Comparison of ENCODE assay signal across 26 cellular contexts in genomic region chr16:58096249-58096648, GRCh38. TPM values are rescaled to one million over a fixed set of nuclear protein-coding genes. Genes with fewer than 3 reads are reported as not detected.
DNase-seq lines count a peak whose midpoint lies in the region; ATAC-seq, FAIRE-seq and TF ChIP-seq lines count a peak whose summit lies in the region.
"Had no signal": no experiment of that assay in that cellular context is flagged by ENCODE, and none has a peak within 500 bp of the region (broad histone marks: within the 10 kb centered on the region; RNA-seq: fewer than 3 reads in every experiment).

No MANE protein-coding gene starts in this region.

- H3K27me3 ChIP-seq in H1 (replicated peaks in 1 of 4; ENCODE audit: control insufficient read depth in 3 of 4, extremely low read depth in 1 of 4, insufficient read depth in 3 of 4, low read length in 3 of 4) (no peaks in the 10 kb centered on the region), osteoblast (ENCODE audit: insufficient read depth, low read length) (peaks cover 14% of the 10 kb centered on the region)
- no peaks in the 10 kb centered on the region for H3K27me3 ChIP-seq in naive thymus-derived CD4-positive, alpha-beta T cell (ENCODE audit: control insufficient read depth in 2 of 2, insufficient read depth in 2 of 2, low read length in 2 of 2)

- ATAC-seq in naive thymus-derived CD4-positive, alpha-beta T cell: no peak
- ATAC-seq: CD8-positive, alpha-beta T cell had no signal

- H3K27ac ChIP-seq in HEK293 (ENCODE audit: extremely low read depth, low read depth, low read length) (no peak overlapping the region), H1 (ENCODE audit: low read depth, low read length) (no peak overlapping the region), osteoblast (ENCODE audit: low read depth, low read length) (no peak overlapping the region)
- H3K27ac ChIP-seq in naive thymus-derived CD4-positive, alpha-beta T cell (ENCODE audit: low read depth, low read length): no peak overlapping the region
- H3K27ac ChIP-seq: A549, C4-2B had no signal

- POLR2A ChIA-PET in HEK293 (lab: Yijun Ruan, JAX) (interaction anchor here (1.6 kb wide), 1 partner anchor 33 kb away, joined by 5 read pairs; the partner anchor contains the start of gene CFAP20), H1 (lab: Charles Lee; ENCODE audit: partially characterized antibody) (interaction anchor here (1.2 to 1.8 kb wide), 4 partner anchors 14 to 47 kb away, joined by 3 to 5 read pairs (median 4); partner anchors contain the start of gene CFAP20)
- POLR2A ChIA-PET in naive thymus-derived CD4-positive, alpha-beta T cell (lab: Charles Lee): no interaction called here

- peaks cover 17% of the 10 kb centered on the region for H3K4me1 Mint-ChIP-seq in Calu3 (ENCODE audit: low read depth, unreplicated experiment)
- H3K4me1 Mint-ChIP-seq in naive thymus-derived CD4-positive, alpha-beta T cell: peaks cover 0 to 15% (median 7%) of the 10 kb centered on the region in 7 donors
- H3K4me1 Mint-ChIP-seq: B cell had no signal

- no peak overlapping the region for H3K4me3 ChIP-seq in HEK293 (ENCODE audit: low read depth, low read length)
- H3K4me3 ChIP-seq in H1 (ENCODE audit: extremely low read depth in 1 of 4, insufficient read depth in 2 of 4, low read depth in 3 of 4, low read length in 4 of 4): no peak overlapping the region
- H3K4me3 ChIP-seq in osteoblast (ENCODE audit: insufficient read depth, low read length): no peak overlapping the region
- no peak overlapping the region for H3K4me3 ChIP-seq in naive thymus-derived CD4-positive, alpha-beta T cell (ENCODE audit: low read length)
- H3K4me3 ChIP-seq: A549 had no signal

- no peak overlapping the region for H3K4ac ChIP-seq in H1 (replicated peaks; ENCODE audit: insufficient read length, low read depth, low read length)

- H3K79me1 ChIP-seq in H1 (ENCODE audit: low read depth, low read length): no peaks in the 10 kb centered on the region

- H3K27ac Mint-ChIP-seq in Calu3 (ENCODE audit: unreplicated experiment): no peak overlapping the region
- no peak overlapping the region for H3K27ac Mint-ChIP-seq in naive thymus-derived CD4-positive, alpha-beta T cell
- H3K27ac Mint-ChIP-seq: B cell; CD8-positive, alpha-beta T cell; IgD-negative memory B cell had no signal

- peaks cover 70% of the 10 kb centered on the region for H3K27me3 Mint-ChIP-seq in Calu3 (ENCODE audit: unreplicated experiment)
- H3K27me3 Mint-ChIP-seq in naive thymus-derived CD4-positive, alpha-beta T cell: peaks cover 0 to 5% (median 3%) of the 10 kb centered on the region in 5 donors

- H2BK15ac ChIP-seq in H1 (ENCODE audit: low read length): no peak overlapping the region

- 84% methylated on average over 2 of the region's 2 CpGs; no CpG with 5 or more reads in 1 of the 2 experiments for WGBS in H1 (ENCODE audit: extremely low coverage in 1 of 2, insufficient coverage in 1 of 2, insufficient read length in 1 of 2, insufficient replicate concordance in 2 of 2, low coverage in 1 of 2, low lambda C conversion rate in 2 of 2, missing lambda C conversion rate in 1 of 2), 2 experiments

- H4K8ac ChIP-seq in H1 (ENCODE audit: extremely low read depth, insufficient read depth, low read length): no peak overlapping the region; the same call in 1 of the 2 replicates

- no peaks in the 10 kb centered on the region for H3K79me2 ChIP-seq in H1 (ENCODE audit: control insufficient read depth in 1 of 2, insufficient read depth in 2 of 2, low read length in 2 of 2)
- H3K79me2 ChIP-seq in osteoblast (ENCODE audit: insufficient read depth, low read length): no peaks in the 10 kb centered on the region

- H2BK20ac ChIP-seq in H1 (ENCODE audit: low read length): no peak overlapping the region

- TF ChIP-seq CTCF in Calu3 (IDR thresholded peaks at IDR 0.05; ENCODE audit: unreplicated experiment) (no peak), HEK293 (tag by site-specific recombination; IDR thresholded peaks at IDR 0.05) (no peak), H1 (IDR thresholded peaks at IDR 0.05; ENCODE audit: control extremely low read depth in 1 of 3, insufficient read depth in 1 of 3, low read depth in 1 of 3, low read length in 3 of 3) (no peak), osteoblast (IDR thresholded peaks at IDR 0.05; ENCODE audit: extremely low read depth, low read depth, low read length) (no peak)

- H3K4me1 ChIP-seq in HEK293 (ENCODE audit: control insufficient read depth, insufficient read depth, low read length): no peaks in the 10 kb centered on the region
- peaks cover 0 to 6% (median under 1%) of the 10 kb centered on the region in 4 experiments; a peak in 5 of 7 replicates for H3K4me1 ChIP-seq in H1 (replicated peaks in 1 of 4; ENCODE audit: control insufficient read depth in 3 of 4, insufficient read depth in 4 of 4, low read length in 3 of 4)
- H3K4me1 ChIP-seq in osteoblast (ENCODE audit: insufficient read depth, low read length): no peaks in the 10 kb centered on the region
- H3K4me1 ChIP-seq in naive thymus-derived CD4-positive, alpha-beta T cell (ENCODE audit: control insufficient read depth in 2 of 2, insufficient read depth in 2 of 2, low read length in 2 of 2): no peaks in the 10 kb centered on the region
- H3K4me1 ChIP-seq: Caco-2 had no signal

- no peak for TF ChIP-seq POLR2A in H1 (IDR thresholded peaks at IDR 0.05; ENCODE audit: control extremely low read depth in 1 of 2, low read depth in 2 of 2, low read length in 2 of 2)

- intact Hi-C loops in Calu3 (cut with micrococcal nuclease; ENCODE audit: unreplicated experiment): no loop called here
- intact Hi-C loops in naive thymus-derived CD4-positive, alpha-beta T cell (cut with micrococcal nuclease): no loop called here

- H2AK5ac ChIP-seq in H1 (ENCODE audit: low read depth, low read length): no peak overlapping the region

- no peak overlapping the region for H2BK120ac ChIP-seq in H1 (replicated peaks; ENCODE audit: low read depth, low read length)

- H3K4me2 ChIP-seq in H1 (ENCODE audit: insufficient read depth in 1 of 2, low read depth in 2 of 2, low read length in 2 of 2) (no peak overlapping the region), osteoblast (ENCODE audit: insufficient read depth, low read length) (no peak overlapping the region)
- H3K4me2 ChIP-seq: A549 had no signal

- TF ChIP-seq RAD21 in H1 (IDR thresholded peaks at IDR 0.05 in 1 of 2, conservative IDR thresholded peaks at IDR 0.05 in 1 of 2; ENCODE audit: low read depth in 2 of 2, low read length in 2 of 2): no peak

- H3K36me3 Mint-ChIP-seq in Calu3 (ENCODE audit: insufficient read depth, unreplicated experiment): no peaks in the 10 kb centered on the region
- no peaks in the 10 kb centered on the region for H3K36me3 Mint-ChIP-seq in naive thymus-derived CD4-positive, alpha-beta T cell
- H3K36me3 Mint-ChIP-seq: CD8-positive, alpha-beta T cell; IgD-negative memory B cell had no signal

- peak overlapping the region; percentile 51; the same call in 1 of the 2 replicates for H3K18ac ChIP-seq in H1 (ENCODE audit: extremely low read depth, low read length)

- no peaks in the 10 kb centered on the region for H3K36me3 ChIP-seq in HEK293 (ENCODE audit: control insufficient read depth in 2 of 2, insufficient read depth in 1 of 2, low read length in 2 of 2)
- no peaks in the 10 kb centered on the region for H3K36me3 ChIP-seq in H1 (ENCODE audit: control insufficient read depth in 2 of 4, insufficient read depth in 4 of 4, low read length in 3 of 4)
- H3K36me3 ChIP-seq in osteoblast (ENCODE audit: insufficient read depth, low read length): no peaks in the 10 kb centered on the region
- H3K36me3 ChIP-seq in naive thymus-derived CD4-positive, alpha-beta T cell (ENCODE audit: control insufficient read depth in 2 of 3, insufficient read depth in 3 of 3, low read length in 3 of 3): no peaks in the 10 kb centered on the region

- H3K23ac ChIP-seq in H1 (ENCODE audit: insufficient read length): no peak overlapping the region

- no peak overlapping the region for H2BK5ac ChIP-seq in H1 (ENCODE audit: low read depth, low read length)

- H3K56ac ChIP-seq in H1 (replicated peaks; ENCODE audit: insufficient read length, low read depth, low read length): no peak overlapping the region

- no peaks in the 10 kb centered on the region for H4K20me1 ChIP-seq in H1 (replicated peaks in 1 of 2; ENCODE audit: control insufficient read depth in 1 of 2, insufficient read depth in 2 of 2, low read length in 2 of 2)
- no peaks in the 10 kb centered on the region for H4K20me1 ChIP-seq in osteoblast (ENCODE audit: insufficient read depth, low read length)

- CTCF ChIA-PET in Calu3 (lab: Charles Lee) (interaction anchor here (0.5 kb wide), 1 partner anchor 399 kb away, joined by 5 read pairs; no protein-coding TSS in a partner anchor), HEK293 (lab: Yijun Ruan, JAX) (interaction anchor here (0.5 to 4.5 kb wide), 14 partner anchors 12 to 628 kb away, joined by 3 to 35 read pairs (median 6); no protein-coding TSS in a partner anchor), H1 (lab: Charles Lee; ENCODE audit: partially characterized antibody) (interaction anchor here (0.7 to 18.9 kb wide), 24 partner anchors 8 to 339 kb away, joined by 3 to 235 read pairs (median 7); no protein-coding TSS in a partner anchor)
- CTCF ChIA-PET in naive thymus-derived CD4-positive, alpha-beta T cell (lab: Charles Lee): no interaction called here

- FAIRE-seq in H1 (lab: Jason Lieb, UNC): no peak
- FAIRE-seq: A549, RCC 7860 had no signal

- H3K4me3 Mint-ChIP-seq in Calu3 (ENCODE audit: low read depth, unreplicated experiment): no peak overlapping the region
- H3K4me3 Mint-ChIP-seq in naive thymus-derived CD4-positive, alpha-beta T cell: no peak overlapping the region
- H3K4me3 Mint-ChIP-seq: B cell; CD8-positive, alpha-beta T cell; IgD-negative memory B cell had no signal

- peak overlapping the region; percentile 57 for H4K91ac ChIP-seq in H1 (replicated peaks; ENCODE audit: insufficient read length, low read length)

- no peaks in the 10 kb centered on the region for H3K23me2 ChIP-seq in H1 (ENCODE audit: low read depth, low read length)

- H2BK12ac ChIP-seq in H1 (ENCODE audit: low read depth, low read length): peak overlapping the region; percentile 39; the same call in 1 of the 2 replicates

- no peak for TF ChIP-seq EP300 in H1 (IDR thresholded peaks at IDR 0.05; ENCODE audit: borderline replicate concordance in 1 of 2, low read depth in 2 of 2, low read length in 2 of 2)

- H3K9me3 ChIP-seq in HEK293 (ENCODE audit: control insufficient read depth, insufficient read depth, low read depth, low read length): no peaks in the 10 kb centered on the region
- no peaks in the 10 kb centered on the region for H3K9me3 ChIP-seq in H1 (ENCODE audit: insufficient read depth in 2 of 2, low read depth in 1 of 2, low read length in 1 of 2)
- no peaks in the 10 kb centered on the region for H3K9me3 ChIP-seq in osteoblast (ENCODE audit: low read depth, low read length)
- H3K9me3 ChIP-seq in naive thymus-derived CD4-positive, alpha-beta T cell (ENCODE audit: control insufficient read depth in 2 of 3, low read length in 3 of 3): no peaks in the 10 kb centered on the region
- H3K9me3 ChIP-seq: A549, Caco-2 had no signal

- no peak overlapping the region for H4K5ac ChIP-seq in H1 (ENCODE audit: insufficient read length, low read depth, low read length)

- H3K14ac ChIP-seq in H1 (ENCODE audit: insufficient read length): no peak overlapping the region

- BruUV-seq in Calu3 (replicated peaks; lab: Mats Ljungman, UMichigan): no TSS peak

- DNase-seq in Calu3 (peak; percentile 41), H1 (ENCODE audit: low read depth in 1 of 2, low spot score in 2 of 2) (no peak), osteoblast (ENCODE audit: insufficient read length, low spot score, missing footprints) (peak; percentile 85), NCI-H1930 (lab: John Stamatoyannopoulos, UW) (no peak), AG08396 (ENCODE audit: low spot score) (no peak), NCI-H2171 treated with DMSO at 0.1 percent for 48 hours (lab: John Stamatoyannopoulos, UW) (no peak)
- DNase-seq in naive thymus-derived CD4-positive, alpha-beta T cell: no peak
- DNase-seq: Caco-2; CD8-positive, alpha-beta T cell; DMS153; DND-41; Karpas-422; NCI-H1092 treated with DMSO at 0.1 percent for 48 hours; NCI-H1436; NCI-H187; NCI-H2107; NCI-H446; NCI-H524 treated with DMSO at 0.1 percent for 48 hours; NCI-H774; SIG-M5 had no signal

- no peaks in the 10 kb centered on the region for H3K9me3 Mint-ChIP-seq in Calu3 (ENCODE audit: low read depth, unreplicated experiment)
- H3K9me3 Mint-ChIP-seq in naive thymus-derived CD4-positive, alpha-beta T cell: no peaks in the 10 kb centered on the region
- H3K9me3 Mint-ChIP-seq: CD8-positive, alpha-beta T cell; IgD-negative memory B cell had no signal

- no peak overlapping the region for H2AFZ ChIP-seq in H1 (ENCODE audit: low read length)
- no peak overlapping the region for H2AFZ ChIP-seq in osteoblast (ENCODE audit: low read length)

- H3K9ac ChIP-seq in H1 (replicated peaks in 1 of 4; ENCODE audit: extremely low read depth in 1 of 4, low read depth in 3 of 4, low read length in 3 of 4): no peak overlapping the region

RNA-seq across cellular contexts. Expression of gene CFAP20, which starts 32.9 kb away (rescaled TPM):
- total RNA-seq in Calu3 (2022): 54.1 and 63.8 TPM in 2 replicates
- total RNA-seq in H1 (2021; fragmentation: NEBNext Ultra II Directional; extraction: Animal tissue kit (Norgen Biotek cat#: 25700)): 43.4 and 45.6 TPM in 2 replicates
- 65.4 and 74.2 TPM in 2 replicates for polyA plus RNA-seq in H1 (2011; rRNA removed)
- 67.2 TPM for polyA plus RNA-seq in H1 (2011; cell fraction: cytosol; rRNA removed)
- polyA plus RNA-seq in H1 (2011; cell fraction: nucleus; rRNA removed): 48.5 TPM
- 44.2 to 53.6 TPM (median 49.8 TPM) in 4 replicates for polyA plus RNA-seq in H1 (2012, experiment 1 of 2)
- 35.8 TPM for polyA plus RNA-seq in H1 (2012, experiment 2 of 2)
- 53.7 TPM for polyA plus RNA-seq in H1 (2013, experiment 1 of 2)
- polyA plus RNA-seq in H1 (2013, experiment 2 of 2): 56.7 TPM
- 46.3 and 62.7 TPM in 2 replicates for polyA minus RNA-seq in H1 (2011; rRNA and poly(A)+ RNA removed)
- polyA minus RNA-seq in H1 (2011; cell fraction: cytosol; rRNA and poly(A)+ RNA removed): 61.6 TPM
- polyA minus RNA-seq in H1 (2011; cell fraction: nucleus; rRNA and poly(A)+ RNA removed): 28.6 TPM
- 22.4 and 26.1 TPM in 2 replicates for total RNA-seq in osteoblast
- 100 to 1,000 TPM in 2 of 5 experiments, 10 to 100 TPM in 3; 28.2 to 165 (median 40.7) TPM for total RNA-seq in naive thymus-derived CD4-positive, alpha-beta T cell
- 10 to 100 TPM; 30.3 to 39.1 TPM for polyA plus RNA-seq in naive thymus-derived CD4-positive, alpha-beta T cell

Comparison
In these comparisons a context has a peak if more than half of its experiments do, and no peak if none do; other contexts are left out.
1. DNase-seq: peak in Calu3 (single experiment) and osteoblast (single experiment); none in H1 (0 of 2), NCI-H1930 (0 of 2), AG08396 (single experiment), naive thymus-derived CD4-positive, alpha-beta T cell (0 of 9) and NCI-H2171 treated with DMSO at 0.1 percent for 48 hours (single experiment).